1 cellular context compared by ENCODE assay signal in the genomic region with DNA sequence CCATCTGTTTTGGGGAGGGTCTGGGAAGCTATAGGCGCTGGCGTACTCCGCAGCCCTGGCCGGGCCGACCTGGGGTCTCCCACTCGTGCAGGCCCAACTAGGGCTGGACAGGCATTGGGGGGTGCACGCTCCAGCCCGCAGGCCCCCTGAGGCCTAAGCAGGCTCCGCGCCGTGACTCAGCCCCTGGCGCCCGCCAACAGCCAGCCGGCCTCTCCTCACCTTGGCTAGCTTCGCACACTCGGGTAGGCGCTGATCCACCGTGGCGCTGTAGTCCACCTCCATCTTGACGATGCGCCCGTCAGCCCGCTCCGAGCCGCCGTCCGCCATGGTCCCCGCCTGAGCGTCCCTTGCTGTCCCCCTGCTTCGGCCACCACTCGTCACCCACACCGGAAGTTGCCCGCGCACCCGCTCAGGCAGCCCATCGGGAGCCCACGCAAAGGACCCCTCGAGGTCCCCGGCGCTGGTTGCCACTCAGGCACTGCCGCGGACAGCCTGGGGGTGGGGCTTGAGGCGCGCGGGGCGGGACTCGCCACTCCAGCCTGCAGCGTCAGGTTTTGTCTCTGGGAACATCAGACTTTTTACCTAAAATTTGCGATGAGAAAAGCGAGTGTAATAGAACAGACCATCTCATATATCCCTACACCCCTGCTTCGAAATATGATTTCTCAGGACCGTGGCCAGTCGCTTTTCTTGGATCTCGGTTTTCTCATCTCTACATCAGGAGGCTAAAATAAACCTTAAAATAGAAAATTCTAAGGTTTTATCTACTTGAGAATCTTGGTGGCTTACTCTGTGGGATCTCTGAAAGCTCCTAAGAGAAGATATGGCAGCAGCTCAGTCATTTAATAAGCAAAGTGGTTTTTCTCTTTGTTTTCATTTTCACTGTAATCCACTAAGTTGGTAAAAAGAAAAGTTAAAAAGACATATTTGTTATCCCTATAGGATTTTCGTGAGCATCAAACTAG.
A peak's percentile ranks its signal among the peaks of the same experiment; 100 is the strongest.
TF ChIP-seq lines count a peak whose summit lies in the region.

A gene (minus strand): TSS at position 385 of the 965 bp plus-strand sequence. CDS start 58 bp downstream, at position 327.

TF ChIP-seq in SK-N-SH, 30 proteins besides CTCF, POLR2A, EP300 and RAD21 (continued from another document):
- TF ChIP-seq, protein P1, sequence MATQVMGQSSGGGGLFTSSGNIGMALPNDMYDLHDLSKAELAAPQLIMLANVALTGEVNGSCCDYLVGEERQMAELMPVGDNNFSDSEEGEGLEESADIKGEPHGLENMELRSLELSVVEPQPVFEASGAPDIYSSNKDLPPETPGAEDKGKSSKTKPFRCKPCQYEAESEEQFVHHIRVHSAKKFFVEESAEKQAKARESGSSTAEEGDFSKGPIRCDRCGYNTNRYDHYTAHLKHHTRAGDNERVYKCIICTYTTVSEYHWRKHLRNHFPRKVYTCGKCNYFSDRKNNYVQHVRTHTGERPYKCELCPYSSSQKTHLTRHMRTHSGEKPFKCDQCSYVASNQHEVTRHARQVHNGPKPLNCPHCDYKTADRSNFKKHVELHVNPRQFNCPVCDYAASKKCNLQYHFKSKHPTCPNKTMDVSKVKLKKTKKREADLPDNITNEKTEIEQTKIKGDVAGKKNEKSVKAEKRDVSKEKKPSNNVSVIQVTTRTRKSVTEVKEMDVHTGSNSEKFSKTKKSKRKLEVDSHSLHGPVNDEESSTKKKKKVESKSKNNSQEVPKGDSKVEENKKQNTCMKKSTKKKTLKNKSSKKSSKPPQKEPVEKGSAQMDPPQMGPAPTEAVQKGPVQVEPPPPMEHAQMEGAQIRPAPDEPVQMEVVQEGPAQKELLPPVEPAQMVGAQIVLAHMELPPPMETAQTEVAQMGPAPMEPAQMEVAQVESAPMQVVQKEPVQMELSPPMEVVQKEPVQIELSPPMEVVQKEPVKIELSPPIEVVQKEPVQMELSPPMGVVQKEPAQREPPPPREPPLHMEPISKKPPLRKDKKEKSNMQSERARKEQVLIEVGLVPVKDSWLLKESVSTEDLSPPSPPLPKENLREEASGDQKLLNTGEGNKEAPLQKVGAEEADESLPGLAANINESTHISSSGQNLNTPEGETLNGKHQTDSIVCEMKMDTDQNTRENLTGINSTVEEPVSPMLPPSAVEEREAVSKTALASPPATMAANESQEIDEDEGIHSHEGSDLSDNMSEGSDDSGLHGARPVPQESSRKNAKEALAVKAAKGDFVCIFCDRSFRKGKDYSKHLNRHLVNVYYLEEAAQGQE (IDR thresholded peaks at IDR 0.05; ENCODE audit: low read depth, low read length): 0 out of 2 replicates have a peak, but pooled peaks have one; percentile 53
- TF ChIP-seq FOSL2 (IDR thresholded peaks at IDR 0.05; ENCODE audit: borderline replicate concordance, low read depth) (no peak; the same call in 1 of the 2 replicates), GABPA (IDR thresholded peaks at IDR 0.05; ENCODE audit: low read depth) (peak; percentile 86), NFIC (IDR thresholded peaks at IDR 0.05; ENCODE audit: borderline replicate concordance) (no peak; the same call in 1 of the 2 replicates), FOXM1 (IDR thresholded peaks at IDR 0.05; ENCODE audit: low read depth) (no peak), RCOR1 (IDR thresholded peaks at IDR 0.05; ENCODE audit: low read length) (peak; percentile 44; the same call in 1 of the 2 replicates), RXRA (IDR thresholded peaks at IDR 0.05; ENCODE audit: borderline replicate concordance, low read depth) (no peak), JUND (IDR thresholded peaks at IDR 0.05) (no peak), FOXJ3 (CRISPR knock-in tag; IDR thresholded peaks at IDR 0.05) (no peak; the same call in 1 of the 2 replicates), RFX5 (IDR thresholded peaks at IDR 0.05; ENCODE audit: low read length) (peak; percentile 63; the same call in 1 of the 2 replicates), SMC3 (IDR thresholded peaks at IDR 0.05; ENCODE audit: low read depth, low read length) (no peak; the same call in 1 of the 2 replicates), MEF2A (IDR thresholded peaks at IDR 0.05; ENCODE audit: borderline replicate concordance, low read depth) (no peak), YY1 (IDR thresholded peaks at IDR 0.05; ENCODE audit: low read depth) (peak; percentile 76), POLR2AphosphoS5 (IDR thresholded peaks at IDR 0.05; ENCODE audit: low read depth, low read length) (peak; percentile 97), EZH2phosphoT487 (IDR thresholded peaks at IDR 0.05; ENCODE audit: borderline replicate concordance, low read depth) (no peak)
- TF ChIP-seq, protein P2, sequence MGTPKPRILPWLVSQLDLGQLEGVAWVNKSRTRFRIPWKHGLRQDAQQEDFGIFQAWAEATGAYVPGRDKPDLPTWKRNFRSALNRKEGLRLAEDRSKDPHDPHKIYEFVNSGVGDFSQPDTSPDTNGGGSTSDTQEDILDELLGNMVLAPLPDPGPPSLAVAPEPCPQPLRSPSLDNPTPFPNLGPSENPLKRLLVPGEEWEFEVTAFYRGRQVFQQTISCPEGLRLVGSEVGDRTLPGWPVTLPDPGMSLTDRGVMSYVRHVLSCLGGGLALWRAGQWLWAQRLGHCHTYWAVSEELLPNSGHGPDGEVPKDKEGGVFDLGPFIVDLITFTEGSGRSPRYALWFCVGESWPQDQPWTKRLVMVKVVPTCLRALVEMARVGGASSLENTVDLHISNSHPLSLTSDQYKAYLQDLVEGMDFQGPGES (IDR thresholded peaks at IDR 0.05; ENCODE audit: low read depth, low read length): no peak
- TF ChIP-seq, protein P3, sequence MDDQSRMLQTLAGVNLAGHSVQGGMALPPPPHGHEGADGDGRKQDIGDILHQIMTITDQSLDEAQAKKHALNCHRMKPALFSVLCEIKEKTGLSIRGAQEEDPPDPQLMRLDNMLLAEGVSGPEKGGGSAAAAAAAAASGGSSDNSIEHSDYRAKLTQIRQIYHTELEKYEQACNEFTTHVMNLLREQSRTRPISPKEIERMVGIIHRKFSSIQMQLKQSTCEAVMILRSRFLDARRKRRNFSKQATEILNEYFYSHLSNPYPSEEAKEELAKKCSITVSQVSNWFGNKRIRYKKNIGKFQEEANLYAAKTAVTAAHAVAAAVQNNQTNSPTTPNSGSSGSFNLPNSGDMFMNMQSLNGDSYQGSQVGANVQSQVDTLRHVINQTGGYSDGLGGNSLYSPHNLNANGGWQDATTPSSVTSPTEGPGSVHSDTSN (IDR thresholded peaks at IDR 0.05): no peak
- TF ChIP-seq, protein P4, sequence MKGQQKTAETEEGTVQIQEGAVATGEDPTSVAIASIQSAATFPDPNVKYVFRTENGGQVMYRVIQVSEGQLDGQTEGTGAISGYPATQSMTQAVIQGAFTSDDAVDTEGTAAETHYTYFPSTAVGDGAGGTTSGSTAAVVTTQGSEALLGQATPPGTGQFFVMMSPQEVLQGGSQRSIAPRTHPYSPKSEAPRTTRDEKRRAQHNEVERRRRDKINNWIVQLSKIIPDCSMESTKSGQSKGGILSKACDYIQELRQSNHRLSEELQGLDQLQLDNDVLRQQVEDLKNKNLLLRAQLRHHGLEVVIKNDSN (IDR thresholded peaks at IDR 0.05; ENCODE audit: borderline replicate concordance, low read depth): peak; percentile 18; the same call in 1 of the 2 replicates
- TF ChIP-seq, protein P5, sequence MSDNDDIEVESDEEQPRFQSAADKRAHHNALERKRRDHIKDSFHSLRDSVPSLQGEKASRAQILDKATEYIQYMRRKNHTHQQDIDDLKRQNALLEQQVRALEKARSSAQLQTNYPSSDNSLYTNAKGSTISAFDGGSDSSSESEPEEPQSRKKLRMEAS (IDR thresholded peaks at IDR 0.05; ENCODE audit: low read depth): no peak
